In genomic region chr2:124027182-124027581, GRCh38 we compare ENCODE assay signal across 8 cellular contexts. TPM values are rescaled to one million over a fixed set of nuclear protein-coding genes. Genes with fewer than 3 reads are reported as not detected.
A peak's percentile ranks its signal among the peaks of the same experiment; 100 is the strongest.
DNase-seq lines count a peak whose midpoint lies in the region; ATAC-seq, FAIRE-seq and TF ChIP-seq lines count a peak whose summit lies in the region.

No MANE protein-coding gene starts in this region.

- H3K4me2 ChIP-seq in keratinocyte (ENCODE audit: control insufficient read depth, extremely low read depth, insufficient read depth, low read depth, low read length), result no peak overlapping the region

- DNase-seq in COLO668 (lab: John Stamatoyannopoulos, UW; ENCODE audit: unreplicated experiment) (peak; percentile 61), NCI-H446 treated with DMSO at 0.1 percent for 48 hours (lab: John Stamatoyannopoulos, UW) (peak; percentile 70), astrocyte of the cerebellum (ENCODE audit: low read depth) (no peak), keratinocyte (ENCODE audit: low read depth, low spot score) (no peak)
- no peak for DNase-seq in activated CD8-positive, alpha-beta memory T cell treated with anti-CD3 and anti-CD28 coated beads, Interleukin-2, amount 50 U/mL, for 4 hours
- no peak for DNase-seq in stimulated activated naive CD8-positive, alpha-beta T cell treated with anti-CD3 and anti-CD28 coated beads, Interleukin-15, Interleukin-2, amounts not matched to agents 100 U/mL and 50 U/mL, for 24 hours

- peaks cover 6% of the 10 kb centered on the region for H3K27me3 ChIP-seq in keratinocyte (ENCODE audit: control insufficient read depth, extremely low read depth, insufficient read depth, low read length)

- TF ChIP-seq CTCF in astrocyte of the cerebellum (IDR thresholded peaks at IDR 0.05; ENCODE audit: low read depth, low read length, missing control alignments) (peak; percentile 56), keratinocyte (optimal IDR thresholded peaks at IDR 0.05 in 1 of 3, IDR thresholded peaks at IDR 0.05 in 1 of 3, conservative IDR thresholded peaks at IDR 0.05 in 1 of 3; ENCODE audit: extremely low read depth in 1 of 3, insufficient read depth in 2 of 3, low read length in 3 of 3) (peak; percentile 40 to 61 (median 60))

- H4K20me1 ChIP-seq in keratinocyte (ENCODE audit: control insufficient read depth, extremely low read depth, insufficient read depth, low read length), result no peaks in the 10 kb centered on the region

- no peak for FAIRE-seq in keratinocyte (lab: Jason Lieb, UNC)

- H3K36me3 ChIP-seq in keratinocyte (ENCODE audit: control insufficient read depth in 2 of 2, extremely low read depth in 1 of 2, insufficient read depth in 2 of 2, low read length in 2 of 2), result no peaks in the 10 kb centered on the region

- H3K9ac ChIP-seq in keratinocyte (ENCODE audit: control insufficient read depth, extremely low read depth, insufficient read depth, low read length), result no peak overlapping the region

- no peaks in the 10 kb centered on the region for H3K9me1 ChIP-seq in keratinocyte (ENCODE audit: control insufficient read depth, extremely low read depth, insufficient read depth, low read length)

- in situ Hi-C loops in astrocyte of the cerebellum (cut with HindIII; ENCODE audit: low sequenced_read_pairs), result no loop called here

- dilution Hi-C loops in keratinocyte (cut with MboI; ENCODE audit: extremely low pct_ligation_motif_present, low sequenced_read_pairs), result no loop called here

- ATAC-seq in GM19328 (IDR thresholded peaks at IDR 0.05; ENCODE audit: unreplicated experiment) (peak; percentile 93), HG03520 (IDR thresholded peaks at IDR 0.05; ENCODE audit: unreplicated experiment) (peak; percentile 74)
- ATAC-seq in stimulated activated naive CD8-positive, alpha-beta T cell treated with anti-CD3 and anti-CD28 coated beads, Interleukin-15, Interleukin-2, amounts not matched to agents 100 U/mL and 50 U/mL, for 24 hours, result no peak

- no peaks in the 10 kb centered on the region for H3K79me2 ChIP-seq in keratinocyte (ENCODE audit: control insufficient read depth, insufficient read depth, low read length)

- no peaks in the 10 kb centered on the region for H3K4me1 ChIP-seq in keratinocyte (ENCODE audit: control insufficient read depth, extremely low read depth, insufficient read depth, low read length)

- no peak overlapping the region for H2AFZ ChIP-seq in keratinocyte (ENCODE audit: control insufficient read depth, low read length)

- H3K27ac ChIP-seq in keratinocyte (ENCODE audit: control insufficient read depth, insufficient read depth, low read length), result no peak overlapping the region

- H3K4me3 ChIP-seq in astrocyte of the cerebellum (ENCODE audit: low read depth, low read length) (no peak overlapping the region), keratinocyte (ENCODE audit: control insufficient read depth in 2 of 3, extremely low read depth in 1 of 3, insufficient read depth in 2 of 3, low read depth in 1 of 3, low read length in 3 of 3) (no peak overlapping the region)

- no peaks in the 10 kb centered on the region for H3K9me3 ChIP-seq in keratinocyte (ENCODE audit: control insufficient read depth, low read depth, low read length)

RNA-seq across cellular contexts. Expression of gene CNTNAP5, which starts 2.1 kb away (rescaled TPM):
- polyA plus RNA-seq in keratinocyte, result not detected in 3 replicates
- polyA plus RNA-seq in keratinocyte (2011; ENCODE audit: low read depth), result not detected
- polyA plus RNA-seq in keratinocyte (2011; cell fraction: cytosol; rRNA removed), result not detected in 2 replicates
- not detected in 2 replicates for polyA plus RNA-seq in keratinocyte (2011; cell fraction: nucleus; rRNA removed)
- not detected in 2 replicates for polyA plus RNA-seq in keratinocyte (2012; ENCODE audit: low replicate concordance)
- not detected in 3 replicates for polyA minus RNA-seq in keratinocyte
- not detected for polyA minus RNA-seq in keratinocyte (2011; cell fraction: cytosol; rRNA and poly(A)+ RNA removed)
- not detected in 2 replicates for polyA minus RNA-seq in keratinocyte (2011; cell fraction: nucleus; rRNA and poly(A)+ RNA removed)

Comparison
In these comparisons a context has a peak if more than half of its experiments do, and no peak if none do; other contexts are left out.
1. DNase-seq: peak in COLO668 (single experiment) and NCI-H446 treated with DMSO at 0.1 percent for 48 hours (single experiment); none in astrocyte of the cerebellum (single experiment), keratinocyte (single experiment), activated CD8-positive, alpha-beta memory T cell treated with anti-CD3 and anti-CD28 coated beads, Interleukin-2, amount 50 U/mL, for 4 hours (single experiment) and stimulated activated naive CD8-positive, alpha-beta T cell treated with anti-CD3 and anti-CD28 coated beads, Interleukin-15, Interleukin-2, amounts not matched to agents 100 U/mL and 50 U/mL, for 24 hours (single experiment).